Comparison of ENCODE assay signal across 11 cellular contexts in genomic region chr13:20359335-20359734, GRCh38.
DNase-seq lines count a peak whose midpoint lies in the region; ATAC-seq and TF ChIP-seq lines count a peak whose summit lies in the region.
"Had no signal": no experiment of that assay in that cellular context is flagged by ENCODE, and none has a peak within 500 bp of the region (broad histone marks: within the 10 kb centered on the region; RNA-seq: fewer than 3 reads in every experiment).

No MANE protein-coding gene starts in this region.

- H3K27me3 ChIP-seq in ACC112 (ENCODE audit: insufficient read depth, low read length) (no peaks in the 10 kb centered on the region), GM23248 (replicated peaks; ENCODE audit: insufficient read depth) (no peaks in the 10 kb centered on the region), foreskin keratinocyte (no peaks in the 10 kb centered on the region), SJCRH30 (no peaks in the 10 kb centered on the region; the same call in 1 of the 2 replicates), WERI-Rb-1 (ENCODE audit: insufficient read depth, low read depth, severe bottlenecking) (peaks cover 100% of the 10 kb centered on the region)

- no peaks in the 10 kb centered on the region for H3K79me2 ChIP-seq in ACC112 (ENCODE audit: control insufficient read depth, insufficient read depth, low read length, unreplicated experiment)
- no peaks in the 10 kb centered on the region for H3K79me2 ChIP-seq in GM23248 (ENCODE audit: insufficient read depth)

- peaks cover 15% of the 10 kb centered on the region for H3K4me1 ChIP-seq in ACC112 (ENCODE audit: control insufficient read depth, insufficient read depth, low read length, unreplicated experiment)
- H3K4me1 ChIP-seq in GM23248 (ENCODE audit: insufficient read depth): peaks cover 19% of the 10 kb centered on the region
- peaks cover 26% of the 10 kb centered on the region for H3K4me1 ChIP-seq in foreskin keratinocyte
- H3K4me1 ChIP-seq in SJCRH30: no peaks in the 10 kb centered on the region

- peaks cover 13% of the 10 kb centered on the region for H3F3A ChIP-seq in GM23248 (ENCODE audit: insufficient read depth)

- TF ChIP-seq CTCF in foreskin keratinocyte (conservative IDR thresholded peaks at IDR 0.05) (no peak), WERI-Rb-1 (IDR thresholded peaks at IDR 0.05; ENCODE audit: low read depth, low read length) (no peak)

- 2 to 3% methylated on average over 5 of the region's 5 CpGs for WGBS in GM23248 (ENCODE audit: low coverage in 1 of 2, low lambda C conversion rate in 2 of 2, missing lambda C conversion rate in 2 of 2), 2 experiments

- DNase-seq in GM23248: peak; percentile 94
- DNase-seq in SW480 (ENCODE audit: low spot score): peak; percentile 95
- peak; percentile 100 for DNase-seq in foreskin keratinocyte
- no peak for DNase-seq in SJCRH30
- DNase-seq in stimulated activated CD4-positive, alpha-beta T cell treated with anti-CD3 and anti-CD28 coated beads, Interleukin-2, amount 100 ng/mL, for 48 hours: no peak
- DNase-seq in inferior parietal cortex (ENCODE audit: extremely low spot score): no peak
- DNase-seq in WERI-Rb-1: no peak
- DNase-seq: DMS 273 treated with DMSO at 0.1 percent for 48 hours, head of caudate nucleus, NCI-H1417 had no signal

- peak; percentile 95 for ATAC-seq in foreskin keratinocyte

- H3K9me3 ChIP-seq in GM23248 (ENCODE audit: low read depth) (no peaks in the 10 kb centered on the region), SJCRH30 (replicated peaks) (no peaks in the 10 kb centered on the region), WERI-Rb-1 (ENCODE audit: severe bottlenecking) (peaks cover 4% of the 10 kb centered on the region)

- H3K4me2 ChIP-seq in GM23248 (ENCODE audit: unreplicated experiment): no peak overlapping the region

- H3K9me2 ChIP-seq in GM23248 (ENCODE audit: insufficient read depth): no peaks in the 10 kb centered on the region

- in situ Hi-C loops in GM23248 (cut with MboI): no loop called here

- no peak overlapping the region for H2AFZ ChIP-seq in ACC112 (ENCODE audit: low read length, unreplicated experiment)
- no peak overlapping the region for H2AFZ ChIP-seq in GM23248

- H3K36me3 ChIP-seq in ACC112 (ENCODE audit: insufficient read depth, low read length): no peaks in the 10 kb centered on the region
- H3K36me3 ChIP-seq in GM23248 (ENCODE audit: low read depth): no peaks in the 10 kb centered on the region
- no peaks in the 10 kb centered on the region for H3K36me3 ChIP-seq in SJCRH30
- no peaks in the 10 kb centered on the region for H3K36me3 ChIP-seq in WERI-Rb-1

- H3K27ac ChIP-seq in ACC112 (ENCODE audit: low read depth, low read length): peak overlapping the region; percentile 62
- H3K27ac ChIP-seq in GM23248: peak overlapping the region; percentile 10; the same call in 1 of the 2 replicates
- peak overlapping the region; percentile 75 for H3K27ac ChIP-seq in foreskin keratinocyte
- no peak overlapping the region for H3K27ac ChIP-seq in SJCRH30
- no peak overlapping the region for H3K27ac ChIP-seq in WERI-Rb-1

- H4K20me1 ChIP-seq in GM23248 (ENCODE audit: insufficient read depth): no peaks in the 10 kb centered on the region

- H3K4me3 ChIP-seq in ACC112 (ENCODE audit: low read depth, low read length) (no peak overlapping the region), GM23248 (no peak overlapping the region), SJCRH30 (no peak overlapping the region), WERI-Rb-1 (ENCODE audit: low read depth, low read length) (no peak overlapping the region)

- H3K9ac ChIP-seq in GM23248: no peak overlapping the region

Comparison
In these comparisons a context has a peak if more than half of its experiments do, and no peak if none do; other contexts are left out.
1. H3K27ac ChIP-seq: peak in ACC112 (single experiment), GM23248 (single experiment) and foreskin keratinocyte (single experiment); none in SJCRH30 (single experiment) and WERI-Rb-1 (single experiment).
2. DNase-seq: peak in GM23248 (single experiment), SW480 (single experiment) and foreskin keratinocyte (2 of 2); none in SJCRH30 (0 of 2), stimulated activated CD4-positive, alpha-beta T cell treated with anti-CD3 and anti-CD28 coated beads, Interleukin-2, amount 100 ng/mL, for 48 hours (0 of 2), inferior parietal cortex (single experiment) and WERI-Rb-1 (single experiment).